ENCODE assay signal across 9 cellular contexts in the genomic region with DNA sequence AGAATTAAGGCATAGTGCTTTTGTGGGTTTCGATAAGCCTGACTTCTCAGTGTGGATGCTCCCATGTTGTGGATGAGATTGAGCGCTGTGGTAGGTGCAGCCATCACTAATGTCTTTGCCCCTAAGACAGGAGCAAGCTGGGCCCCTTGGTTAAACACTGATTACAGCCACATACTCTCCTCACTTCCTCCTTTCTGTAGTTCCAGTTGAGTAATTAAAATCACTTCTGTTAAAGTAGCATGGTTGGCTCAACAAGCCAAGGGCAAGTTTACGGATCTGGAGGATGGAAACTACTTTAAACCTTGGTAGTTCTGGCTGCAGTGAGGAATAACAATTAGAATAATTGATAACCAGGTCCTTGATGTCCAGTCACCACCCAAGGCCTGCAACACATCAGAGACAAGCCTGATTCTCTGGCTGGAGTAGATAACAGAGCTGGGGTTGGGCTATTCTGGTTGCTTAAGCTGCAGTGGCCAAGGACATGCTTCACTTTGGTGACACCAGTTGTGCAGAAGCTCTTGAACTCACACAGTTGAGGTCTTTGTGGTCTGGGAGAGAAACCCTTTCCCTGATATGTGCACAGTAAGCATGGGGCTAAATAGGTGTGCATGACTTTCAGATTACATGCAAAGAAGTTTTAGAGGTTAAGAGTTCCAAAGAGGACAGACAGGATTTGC.
DNase-seq lines count a peak whose midpoint lies in the region; ATAC-seq, FAIRE-seq and TF ChIP-seq lines count a peak whose summit lies in the region.
"Had no signal": no experiment of that assay in that cellular context is flagged by ENCODE, and none has a peak within 500 bp of the region (broad histone marks: within the 10 kb centered on the region; RNA-seq: fewer than 3 reads in every experiment).

No MANE protein-coding gene starts in this region.

- TF ChIP-seq CTCF in GM06990 (IDR thresholded peaks at IDR 0.05; ENCODE audit: insufficient read depth, low read length, poor library complexity, severe bottlenecking) (no peak), thyroid gland (IDR thresholded peaks at IDR 0.05) (no peak)

- ATAC-seq in GM19452 (IDR thresholded peaks at IDR 0.05; ENCODE audit: unreplicated experiment) = peak; percentile 47
- peak; percentile 38 for ATAC-seq in HG02970 (IDR thresholded peaks at IDR 0.05; ENCODE audit: low FRiP score, unreplicated experiment)
- ATAC-seq in T-helper 17 cell = no peak

- no peaks in the 10 kb centered on the region for H3K36me3 ChIP-seq in GM06990 (ENCODE audit: control insufficient read depth, insufficient read depth, low read length)
- no peaks in the 10 kb centered on the region for H3K36me3 ChIP-seq in thyroid gland

- no peaks in the 10 kb centered on the region for H3K27me3 Mint-ChIP-seq in T-helper 17 cell

- 75 to 82% methylated on average over 3 of the region's 3 CpGs for WGBS in thyroid gland, 2 donors

- no peak overlapping the region for H3K27ac ChIP-seq in thyroid gland

- peaks cover 2% of the 10 kb centered on the region for H3K4me1 Mint-ChIP-seq in T-helper 17 cell

- H3K4me3 ChIP-seq in GM06990 (replicated peaks; ENCODE audit: low read depth, low read length) (no peak overlapping the region), thyroid gland (replicated peaks in 1 of 3) (no peak overlapping the region)

- H3K36me3 Mint-ChIP-seq in T-helper 17 cell (ENCODE audit: low read depth) = no peaks in the 10 kb centered on the region

- FAIRE-seq in H54 (lab: Jason Lieb, UNC) = no peak

- H3K27ac Mint-ChIP-seq in T-helper 17 cell = no peak overlapping the region

- TF ChIP-seq POLR2A in H54 (IDR thresholded peaks at IDR 0.05; ENCODE audit: low read depth, low read length) = no peak
- TF ChIP-seq POLR2A in thyroid gland (IDR thresholded peaks at IDR 0.05) = no peak

- H3K27me3 ChIP-seq in GM06990 (replicated peaks; ENCODE audit: control insufficient read depth, insufficient read depth, low read length) = no peaks in the 10 kb centered on the region
- H3K27me3 ChIP-seq in thyroid gland = no peaks in the 10 kb centered on the region

- no peaks in the 10 kb centered on the region for H3K4me1 ChIP-seq in thyroid gland

- no peak overlapping the region for H3K4me3 Mint-ChIP-seq in T-helper 17 cell

- no peaks in the 10 kb centered on the region for H3K9me3 ChIP-seq in T-helper 17 cell (ENCODE audit: control insufficient read depth, low read length, poor library complexity, severe bottlenecking)
- no peaks in the 10 kb centered on the region for H3K9me3 ChIP-seq in thyroid gland

- peak; percentile 15 for DNase-seq in GM06990 (ENCODE audit: extremely low read depth, insufficient read length)
- peak; percentile 79 for DNase-seq in MV-4-11 (lab: John Stamatoyannopoulos, UW)
- DNase-seq in T-helper 17 cell = no peak
- DNase-seq in activated gamma-delta T cell (lab: John Stamatoyannopoulos, UW) = no peak
- DNase-seq in H54 (ENCODE audit: insufficient read length, low spot score) = no peak
- no peak for DNase-seq in thyroid gland
- DNase-seq: T1000 had no signal

- intact Hi-C loops in thyroid gland (cut with DNase I) = no loop called here

Comparison
In these comparisons a context has a peak if more than half of its experiments do, and no peak if none do; other contexts are left out.
1. DNase-seq: peak in GM06990 (single experiment) and MV-4-11 (single experiment); none in T-helper 17 cell (0 of 3), activated gamma-delta T cell (single experiment), H54 (single experiment) and thyroid gland (0 of 2).